9 cellular contexts compared by ENCODE assay signal in the genomic region with DNA sequence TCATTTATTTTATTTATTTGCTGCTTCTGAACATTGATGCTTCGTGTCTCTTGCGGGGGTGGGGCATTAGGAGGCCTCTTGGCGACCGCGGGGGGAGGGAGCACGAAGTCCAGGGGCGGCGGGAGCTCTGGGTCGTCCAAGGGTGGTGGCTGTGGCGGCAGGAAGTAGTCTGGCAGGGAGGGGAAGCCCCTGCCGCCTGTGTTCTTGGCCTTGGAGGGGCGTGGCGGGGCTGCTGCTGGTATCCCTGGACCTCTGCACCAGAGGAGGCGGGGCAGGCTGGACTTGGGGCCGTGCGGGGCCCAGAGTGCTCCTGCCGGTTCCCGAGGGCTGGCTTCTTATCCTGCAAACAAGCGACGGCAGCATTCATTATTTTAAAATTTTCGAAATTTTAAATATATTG.
A peak's percentile ranks its signal among the peaks of the same experiment; 100 is the strongest.
DNase-seq lines count a peak whose midpoint lies in the region; ATAC-seq and TF ChIP-seq lines count a peak whose summit lies in the region.
"Had no signal": no experiment of that assay in that cellular context is flagged by ENCODE, and none has a peak within 500 bp of the region (broad histone marks: within the 10 kb centered on the region; RNA-seq: fewer than 3 reads in every experiment).

No MANE protein-coding gene starts in this region.

- CTCF ChIA-PET in activated CD8-positive, alpha-beta memory T cell treated with anti-CD3 and anti-CD28 coated beads, Interleukin-2, amount 10 ng/mL, durations not matched to agents 7 days and 5 days (lab: Charles Lee): interaction anchor here (1.2 kb wide), 1 partner anchor 19 kb away, joined by 3 read pairs; no protein-coding TSS in a partner anchor

- peaks cover 5% of the 10 kb centered on the region for H3K4me1 Mint-ChIP-seq in activated CD8-positive, alpha-beta memory T cell treated with anti-CD3 and anti-CD28 coated beads, Interleukin-2, amount 10 ng/mL, durations not matched to agents 7 days and 5 days
- H3K4me1 Mint-ChIP-seq in glutamatergic neuron (ENCODE audit: low read depth, unreplicated experiment): no peaks in the 10 kb centered on the region
- peaks cover 2 to 8% of the 10 kb centered on the region in 2 donors for H3K4me1 Mint-ChIP-seq in stimulated activated naive B cell treated with anti-CD40 and anti-IgM and Interleukin-4, amounts not matched to agents 10 μg/mL and 1 μg/mL and 100 μg/mL, for 72 hours

- no peaks in the 10 kb centered on the region for H3K36me3 ChIP-seq in BE2C
- H3K36me3 ChIP-seq: BLaER1 treated with 17β-estradiol and CSF1 and Interleukin-3, amounts not matched to agents 10 nM and 100 nM had no signal

- peak; percentile 58 for ATAC-seq in activated CD8-positive, alpha-beta memory T cell treated with anti-CD3 and anti-CD28 coated beads, Interleukin-2, amount 10 ng/mL, durations not matched to agents 7 days and 5 days
- peak; percentile 99 for ATAC-seq in HG03354 (IDR thresholded peaks at IDR 0.05; ENCODE audit: poor library complexity, severe bottlenecking, unreplicated experiment)
- ATAC-seq in stimulated activated naive B cell treated with anti-CD40 and anti-IgM and Interleukin-4, amounts not matched to agents 10 μg/mL and 1 μg/mL and 100 μg/mL, for 72 hours (replicated peaks): peak; percentile 87 to 89

- TF ChIP-seq CTCF in glutamatergic neuron (IDR thresholded peaks at IDR 0.05; ENCODE audit: partially characterized antibody, unreplicated experiment) (no peak), BE2C (IDR thresholded peaks at IDR 0.05; ENCODE audit: low read depth, low read length) (no peak)

- H3K27me3 Mint-ChIP-seq in activated CD8-positive, alpha-beta memory T cell treated with anti-CD3 and anti-CD28 coated beads, Interleukin-2, amount 10 ng/mL, durations not matched to agents 7 days and 5 days: peaks cover 28% of the 10 kb centered on the region
- H3K27me3 Mint-ChIP-seq in glutamatergic neuron (ENCODE audit: unreplicated experiment): no peaks in the 10 kb centered on the region
- H3K27me3 Mint-ChIP-seq in stimulated activated naive B cell treated with anti-CD40 and anti-IgM and Interleukin-4, amounts not matched to agents 10 μg/mL and 1 μg/mL and 100 μg/mL, for 72 hours: peaks cover 9 to 21% of the 10 kb centered on the region in 2 donors

- H3K9me3 ChIP-seq in BE2C: no peaks in the 10 kb centered on the region
- H3K9me3 ChIP-seq: BLaER1 treated with 17β-estradiol and CSF1 and Interleukin-3, amounts not matched to agents 10 nM and 100 nM had no signal

- H3K4me3 ChIP-seq in BE2C (ENCODE audit: low read depth, low read length): no peak overlapping the region
- H3K4me3 ChIP-seq: BLaER1 treated with 17β-estradiol and CSF1 and Interleukin-3, amounts not matched to agents 10 nM and 100 nM had no signal

- H3K27ac Mint-ChIP-seq in activated CD8-positive, alpha-beta memory T cell treated with anti-CD3 and anti-CD28 coated beads, Interleukin-2, amount 10 ng/mL, durations not matched to agents 7 days and 5 days: no peak overlapping the region
- H3K27ac Mint-ChIP-seq in glutamatergic neuron (ENCODE audit: unreplicated experiment): no peak overlapping the region
- H3K27ac Mint-ChIP-seq in stimulated activated naive B cell treated with anti-CD40 and anti-IgM and Interleukin-4, amounts not matched to agents 10 μg/mL and 1 μg/mL and 100 μg/mL, for 72 hours: no peak overlapping the region

- no peaks in the 10 kb centered on the region for H3K27me3 ChIP-seq in BE2C
- H3K27me3 ChIP-seq: BLaER1 treated with 17β-estradiol and CSF1 and Interleukin-3, amounts not matched to agents 10 nM and 100 nM had no signal

- no peak overlapping the region for H3K4me3 Mint-ChIP-seq in activated CD8-positive, alpha-beta memory T cell treated with anti-CD3 and anti-CD28 coated beads, Interleukin-2, amount 10 ng/mL, durations not matched to agents 7 days and 5 days
- H3K4me3 Mint-ChIP-seq in glutamatergic neuron (ENCODE audit: unreplicated experiment): peak overlapping the region; percentile 30
- H3K4me3 Mint-ChIP-seq in stimulated activated naive B cell treated with anti-CD40 and anti-IgM and Interleukin-4, amounts not matched to agents 10 μg/mL and 1 μg/mL and 100 μg/mL, for 72 hours: peak overlapping the region; percentile 55 to 73

- H3K4me1 ChIP-seq in BE2C: no peaks in the 10 kb centered on the region

- H3K9me3 Mint-ChIP-seq in activated CD8-positive, alpha-beta memory T cell treated with anti-CD3 and anti-CD28 coated beads, Interleukin-2, amount 10 ng/mL, durations not matched to agents 7 days and 5 days (ENCODE audit: low read depth): no peaks in the 10 kb centered on the region
- H3K9me3 Mint-ChIP-seq in glutamatergic neuron (ENCODE audit: unreplicated experiment): no peaks in the 10 kb centered on the region
- no peaks in the 10 kb centered on the region for H3K9me3 Mint-ChIP-seq in stimulated activated naive B cell treated with anti-CD40 and anti-IgM and Interleukin-4, amounts not matched to agents 10 μg/mL and 1 μg/mL and 100 μg/mL, for 72 hours

- no peaks in the 10 kb centered on the region for H3K36me3 Mint-ChIP-seq in activated CD8-positive, alpha-beta memory T cell treated with anti-CD3 and anti-CD28 coated beads, Interleukin-2, amount 10 ng/mL, durations not matched to agents 7 days and 5 days
- no peaks in the 10 kb centered on the region for H3K36me3 Mint-ChIP-seq in glutamatergic neuron (ENCODE audit: unreplicated experiment)
- no peaks in the 10 kb centered on the region for H3K36me3 Mint-ChIP-seq in stimulated activated naive B cell treated with anti-CD40 and anti-IgM and Interleukin-4, amounts not matched to agents 10 μg/mL and 1 μg/mL and 100 μg/mL, for 72 hours

- DNase-seq in activated CD8-positive, alpha-beta memory T cell treated with anti-CD3 and anti-CD28 coated beads, Interleukin-2, amount 10 ng/mL, durations not matched to agents 7 days and 5 days: no peak
- DNase-seq in activated CD8-positive, alpha-beta memory T cell treated with anti-CD3 and anti-CD28 coated beads, Interleukin-2, amount 50 U/mL, for 48 hours: no peak
- DNase-seq in glutamatergic neuron (peak; percentile 48), BE2C (no peak), RKO (ENCODE audit: low spot score) (no peak), mesenteric fat pad (ENCODE audit: low spot score) (no peak)
- no peak for DNase-seq in stimulated activated naive B cell treated with anti-CD40 and anti-IgM and Interleukin-4, amounts not matched to agents 10 μg/mL and 1 μg/mL and 100 μg/mL, for 72 hours
